12 cellular contexts compared by ENCODE assay signal in the genomic region with DNA sequence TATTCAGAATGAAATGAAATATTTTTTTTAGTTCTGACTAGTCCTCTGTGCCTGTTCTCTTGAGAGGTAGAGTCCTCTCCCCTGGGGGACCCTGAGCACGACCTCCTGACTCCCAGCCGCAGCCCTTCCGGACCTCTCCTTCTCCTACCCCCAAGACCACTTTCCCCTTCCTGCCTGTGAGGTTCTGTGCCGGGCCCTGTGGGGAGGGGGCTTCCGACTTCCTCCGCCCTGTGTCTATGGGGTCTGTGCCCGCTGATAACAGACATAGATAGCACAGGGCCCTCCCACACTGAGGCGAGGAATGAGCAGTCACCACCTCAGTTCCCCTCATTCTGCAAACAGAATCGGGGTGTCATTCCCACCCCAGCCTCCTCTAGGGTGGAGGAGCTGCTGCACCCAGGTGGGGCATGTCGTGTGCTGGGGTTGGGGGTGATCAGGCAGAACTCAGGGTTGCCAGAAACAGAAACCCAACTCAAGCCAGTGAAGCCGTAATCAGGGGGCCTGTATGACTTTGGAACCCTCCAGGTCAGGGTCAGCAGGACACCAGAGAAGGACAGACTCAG.
"Had no signal": no experiment of that assay in that cellular context is flagged by ENCODE, and none has a peak within 500 bp of the region (broad histone marks: within the 10 kb centered on the region; RNA-seq: fewer than 3 reads in every experiment).

No MANE protein-coding gene starts in this region.

- H3K36me3 Mint-ChIP-seq: activated CD4-positive, alpha-beta memory T cell treated with anti-CD3 and anti-CD28 coated beads for 36 hours had no signal

- H3K36me3 ChIP-seq: heart right ventricle, left lung, neutrophil had no signal

- H3K27ac ChIP-seq: heart right ventricle, left lung, neutrophil had no signal

- ATAC-seq: activated T-cell treated with anti-CD3 and anti-CD28 coated beads, Interleukin-2, amount 50 U/mL, for 72 hours; left lung had no signal

- H3K4me3 Mint-ChIP-seq: activated CD4-positive, alpha-beta memory T cell treated with anti-CD3 and anti-CD28 coated beads for 36 hours; activated T-cell treated with anti-CD3 and anti-CD28 coated beads, Interleukin-2, amount 50 U/mL, for 72 hours; type B pancreatic cell had no signal

- H3K4me3 ChIP-seq: heart right ventricle, left lung had no signal

- DNase-seq: activated CD4-positive, alpha-beta memory T cell treated with anti-CD3 and anti-CD28 coated beads for 36 hours; activated CD4-positive, alpha-beta T cell treated with anti-CD3 and anti-CD28 coated beads for 1 hour; activated CD8-positive, alpha-beta memory T cell treated with anti-CD3 and anti-CD28 coated beads, Interleukin-2, amount 50 U/mL, for 4 hours; activated gamma-delta T cell treated with Interleukin-2 at 50 U/mL for 16 hours; activated T-cell treated with anti-CD3 and anti-CD28 coated beads, Interleukin-2, amount 50 U/mL, for 72 hours; foreskin melanocyte; mesenchymal stem cell; small intestine had no signal

- H3K27ac Mint-ChIP-seq: activated CD4-positive, alpha-beta memory T cell treated with anti-CD3 and anti-CD28 coated beads for 36 hours; activated T-cell treated with anti-CD3 and anti-CD28 coated beads, Interleukin-2, amount 50 U/mL, for 72 hours had no signal

- H3K4me1 ChIP-seq: heart right ventricle, left lung had no signal
